Comparison of ENCODE assay signal across 22 cellular contexts in the genomic region with DNA sequence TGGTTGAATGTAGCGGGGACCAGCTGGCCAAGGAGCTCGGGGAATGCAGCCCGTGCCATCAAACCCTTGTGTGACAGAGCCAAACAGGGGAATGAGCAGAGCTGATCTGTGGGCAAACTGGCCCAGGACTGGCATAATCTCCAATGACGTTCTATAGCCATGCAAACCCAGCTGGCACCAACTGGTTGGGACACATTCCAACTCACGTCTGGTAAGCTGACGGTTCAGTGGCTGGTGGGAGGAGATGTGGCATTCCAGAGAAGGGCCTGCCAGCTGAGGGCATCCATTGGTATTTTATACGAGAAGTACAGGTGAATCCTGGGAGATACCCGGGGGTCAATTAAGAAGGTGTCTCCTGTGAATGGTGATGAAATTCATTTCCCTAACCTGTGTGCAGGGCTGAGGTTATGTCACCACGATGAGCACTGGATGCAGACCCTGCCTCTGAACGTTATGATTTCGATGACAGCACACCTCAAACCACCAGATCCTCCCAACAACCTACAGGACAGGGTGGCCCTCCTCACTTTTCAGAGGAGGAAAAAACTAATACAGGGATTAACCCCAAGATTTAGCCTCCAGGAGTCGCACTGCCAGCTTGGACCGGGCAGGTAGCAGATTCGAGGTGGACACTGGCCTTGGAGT. TPM values are rescaled to one million over a fixed set of nuclear protein-coding genes. Genes with fewer than 3 reads are reported as not detected.
A peak's percentile ranks its signal among the peaks of the same experiment; 100 is the strongest.
DNase-seq lines count a peak whose midpoint lies in the region; ATAC-seq and FAIRE-seq lines count a peak whose summit lies in the region.
"Had no signal": no experiment of that assay in that cellular context is flagged by ENCODE, and none has a peak within 500 bp of the region (broad histone marks: within the 10 kb centered on the region; RNA-seq: fewer than 3 reads in every experiment).

No MANE protein-coding gene starts in this region.

- peak overlapping the region; percentile 81 for H3K4me3 Mint-ChIP-seq in activated naive CD8-positive, alpha-beta T cell treated with anti-CD3 and anti-CD28 coated beads for 36 hours
- peak overlapping the region in 6 of 10 donors; percentile 9 to 64 (median 44) for H3K4me3 Mint-ChIP-seq in naive thymus-derived CD4-positive, alpha-beta T cell
- H3K4me3 Mint-ChIP-seq: H9, WTC11 had no signal

- peak; percentile 40 for FAIRE-seq in HTR-8/SVneo (lab: Jason Lieb, UNC)
- FAIRE-seq: A204.1, endometrium had no signal

- CTCF ChIA-PET in naive thymus-derived CD4-positive, alpha-beta T cell (lab: Charles Lee) = interaction anchor here (0.6 to 2.9 kb wide), 4 partner anchors 10 to 1839 kb away, joined by 4 to 14 read pairs (median 4); no protein-coding TSS in a partner anchor

- no peaks in the 10 kb centered on the region for H3K9me3 ChIP-seq in naive thymus-derived CD4-positive, alpha-beta T cell (ENCODE audit: control insufficient read depth in 2 of 3, low read length in 3 of 3)

- DNase-seq in NCI-H1694 (lab: John Stamatoyannopoulos, UW) = peak; percentile 9
- DNase-seq in NCI-H1694 treated with DMSO at 0.1 percent for 48 hours (lab: John Stamatoyannopoulos, UW) = no peak
- DNase-seq in HTR-8/SVneo (ENCODE audit: insufficient read length, low spot score) = no peak
- no peak for DNase-seq in activated naive CD8-positive, alpha-beta T cell treated with anti-CD3 and anti-CD28 coated beads for 36 hours
- DNase-seq in naive thymus-derived CD4-positive, alpha-beta T cell = no peak
- DNase-seq: activated gamma-delta T cell treated with Interleukin-2 at 50 U/mL for 16 hours; DMS79; H9; KG1; NCI-H2081; NCI-H446 treated with DMSO at 0.1 percent for 48 hours; nucleus accumbens; stimulated activated naive CD4-positive, alpha-beta T cell treated with Interleukin-2 at 50 U/mL for 16 hours; trophoblast cell had no signal

- no peaks in the 10 kb centered on the region for H3K27me3 Mint-ChIP-seq in activated naive CD8-positive, alpha-beta T cell treated with anti-CD3 and anti-CD28 coated beads for 36 hours
- H3K27me3 Mint-ChIP-seq in naive thymus-derived CD4-positive, alpha-beta T cell = peaks cover 0 to 3% (median 0%) of the 10 kb centered on the region in 5 donors

- H3K4me1 Mint-ChIP-seq in activated naive CD8-positive, alpha-beta T cell treated with anti-CD3 and anti-CD28 coated beads for 36 hours = peaks cover 75% of the 10 kb centered on the region
- H3K4me1 Mint-ChIP-seq in naive thymus-derived CD4-positive, alpha-beta T cell = peaks cover 38 to 83% (median 69%) of the 10 kb centered on the region in 7 donors

- H3K27me3 ChIP-seq in naive thymus-derived CD4-positive, alpha-beta T cell (ENCODE audit: control insufficient read depth in 2 of 2, insufficient read depth in 2 of 2, low read length in 2 of 2) = no peaks in the 10 kb centered on the region
- H3K27me3 ChIP-seq: right atrium auricular region had no signal

- peaks cover 33 to 60% of the 10 kb centered on the region in 2 donors for H3K4me1 ChIP-seq in naive thymus-derived CD4-positive, alpha-beta T cell (ENCODE audit: control insufficient read depth in 2 of 2, insufficient read depth in 2 of 2, low read length in 2 of 2)
- H3K4me1 ChIP-seq: right atrium auricular region had no signal

- peaks cover 5% of the 10 kb centered on the region for H3K9me3 Mint-ChIP-seq in activated naive CD8-positive, alpha-beta T cell treated with anti-CD3 and anti-CD28 coated beads for 36 hours
- H3K9me3 Mint-ChIP-seq in naive thymus-derived CD4-positive, alpha-beta T cell = peaks cover 0 to 5% (median under 1%) of the 10 kb centered on the region in 11 donors

- no peaks in the 10 kb centered on the region for H3K36me3 ChIP-seq in naive thymus-derived CD4-positive, alpha-beta T cell (ENCODE audit: control insufficient read depth in 2 of 3, insufficient read depth in 3 of 3, low read length in 3 of 3)
- H3K36me3 ChIP-seq: right atrium auricular region had no signal

- intact Hi-C loops in naive thymus-derived CD4-positive, alpha-beta T cell (cut with micrococcal nuclease) = loop anchor here in 1 of 2 donors (5.0 to 10.0 kb wide), 2 partner anchors 266 to 467 kb away; a partner anchor contains a TSS

- H3K27ac ChIP-seq in naive thymus-derived CD4-positive, alpha-beta T cell (ENCODE audit: low read depth, low read length) = no peak overlapping the region
- H3K27ac ChIP-seq: right atrium auricular region had no signal

- no peak for ATAC-seq in naive thymus-derived CD4-positive, alpha-beta T cell
- no peak for ATAC-seq in HG02623 (IDR thresholded peaks at IDR 0.05; ENCODE audit: unreplicated experiment)
- ATAC-seq in GM21528 (IDR thresholded peaks at IDR 0.05; ENCODE audit: low FRiP score, unreplicated experiment) = no peak
- no peak for ATAC-seq in GM19328 (IDR thresholded peaks at IDR 0.05; ENCODE audit: unreplicated experiment)

- H3K36me3 Mint-ChIP-seq in activated naive CD8-positive, alpha-beta T cell treated with anti-CD3 and anti-CD28 coated beads for 36 hours = peaks cover 23% of the 10 kb centered on the region
- peaks cover 0 to 14% (median 0%) of the 10 kb centered on the region in 5 donors for H3K36me3 Mint-ChIP-seq in naive thymus-derived CD4-positive, alpha-beta T cell
- H3K36me3 Mint-ChIP-seq: WTC11 had no signal

- H3K27ac Mint-ChIP-seq in activated naive CD8-positive, alpha-beta T cell treated with anti-CD3 and anti-CD28 coated beads for 36 hours = peak overlapping the region; percentile 92
- peak overlapping the region in 8 of 9 donors; percentile 18 to 89 (median 76) for H3K27ac Mint-ChIP-seq in naive thymus-derived CD4-positive, alpha-beta T cell
- H3K27ac Mint-ChIP-seq: WTC11 had no signal

- POLR2A ChIA-PET in naive thymus-derived CD4-positive, alpha-beta T cell (lab: Charles Lee) = interaction anchor here (0.6 to 7.4 kb wide), 8 partner anchors 12 to 69 kb away, joined by 3 to 58 read pairs (median 9); a partner anchor contains a TSS

- no peak overlapping the region for H3K4me3 ChIP-seq in naive thymus-derived CD4-positive, alpha-beta T cell (ENCODE audit: low read length)
- H3K4me3 ChIP-seq: right atrium auricular region had no signal

RNA-seq across cellular contexts. Expression of a gene that starts 39.0 kb away (rescaled TPM):
- total RNA-seq in activated naive CD8-positive, alpha-beta T cell treated with anti-CD3 and anti-CD28 coated beads for 36 hours = 100 to 1,000 TPM; 144 TPM
- total RNA-seq in naive thymus-derived CD4-positive, alpha-beta T cell = 100 to 1,000 TPM in 2 of 5 experiments, 10 to 100 TPM in 3; 71.4 to 135 (median 96.9) TPM
- polyA plus RNA-seq in naive thymus-derived CD4-positive, alpha-beta T cell = 10 to 100 TPM; 14.2 to 25.8 TPM
- total RNA-seq: fibroblast of villous mesenchyme had no signal
